ENCODE assay signal across 9 cellular contexts in genomic region chr12:101793401-101793800, GRCh38. TPM values are rescaled to one million over a fixed set of nuclear protein-coding genes. Genes with fewer than 3 reads are reported as not detected.
DNase-seq lines count a peak whose midpoint lies in the region; ATAC-seq, FAIRE-seq and TF ChIP-seq lines count a peak whose summit lies in the region.
"Had no signal": no experiment of that assay in that cellular context is flagged by ENCODE, and none has a peak within 500 bp of the region (broad histone marks: within the 10 kb centered on the region; RNA-seq: fewer than 3 reads in every experiment).

No MANE protein-coding gene starts in this region.

- no peaks in the 10 kb centered on the region for H3K9me3 Mint-ChIP-seq in activated CD8-positive, alpha-beta T cell treated with anti-CD3 and anti-CD28 coated beads, Interleukin-2, amount 10 ng/mL, durations not matched to agents 7 days and 5 days (ENCODE audit: insufficient read depth)
- no peaks in the 10 kb centered on the region for H3K9me3 Mint-ChIP-seq in natural killer cell
- H3K9me3 Mint-ChIP-seq: naive B cell had no signal

- FAIRE-seq in GM18507 (lab: Jason Lieb, UNC) = peak; percentile 48

- H3K4me1 Mint-ChIP-seq in activated CD8-positive, alpha-beta T cell treated with anti-CD3 and anti-CD28 coated beads, Interleukin-2, amount 10 ng/mL, durations not matched to agents 7 days and 5 days (ENCODE audit: low read depth) = peaks cover 69% of the 10 kb centered on the region
- H3K4me1 Mint-ChIP-seq in natural killer cell = peaks cover 70 to 73% of the 10 kb centered on the region in 2 donors

- peaks cover 66% of the 10 kb centered on the region for H3K36me3 Mint-ChIP-seq in activated CD8-positive, alpha-beta T cell treated with anti-CD3 and anti-CD28 coated beads, Interleukin-2, amount 10 ng/mL, durations not matched to agents 7 days and 5 days (ENCODE audit: low read depth)
- H3K36me3 Mint-ChIP-seq in natural killer cell = peaks cover 12% of the 10 kb centered on the region

- peak overlapping the region; percentile 47 for H3K4me3 Mint-ChIP-seq in activated CD8-positive, alpha-beta T cell treated with anti-CD3 and anti-CD28 coated beads, Interleukin-2, amount 10 ng/mL, durations not matched to agents 7 days and 5 days
- peak overlapping the region; percentile 82 for H3K4me3 Mint-ChIP-seq in natural killer cell
- H3K4me3 Mint-ChIP-seq: naive B cell had no signal

- H3K27me3 Mint-ChIP-seq in activated CD8-positive, alpha-beta T cell treated with anti-CD3 and anti-CD28 coated beads, Interleukin-2, amount 10 ng/mL, durations not matched to agents 7 days and 5 days (ENCODE audit: low read depth) = no peaks in the 10 kb centered on the region
- no peaks in the 10 kb centered on the region for H3K27me3 Mint-ChIP-seq in natural killer cell (ENCODE audit: low read depth in 2 of 2)
- H3K27me3 Mint-ChIP-seq: naive B cell had no signal

- CTCF ChIA-PET in activated CD8-positive, alpha-beta T cell treated with anti-CD3 and anti-CD28 coated beads, Interleukin-2, amount 10 ng/mL, durations not matched to agents 7 days and 5 days (lab: Charles Lee) = interaction anchor here (0.9 to 10.5 kb wide), 9 partner anchors 10 to 46 kb away, joined by 3 to 263 read pairs (median 14); partner anchors contain the start of gene GNPTAB

- ATAC-seq in HG02571 (IDR thresholded peaks at IDR 0.05; ENCODE audit: unreplicated experiment) (peak; percentile 64), natural killer cell (peak; percentile 49 to 53 (median 51)), GM21528 (IDR thresholded peaks at IDR 0.05; ENCODE audit: low FRiP score, unreplicated experiment) (no peak)
- ATAC-seq in activated CD8-positive, alpha-beta T cell treated with anti-CD3 and anti-CD28 coated beads, Interleukin-2, amount 10 ng/mL, durations not matched to agents 7 days and 5 days = peak; percentile 60

- POLR2A ChIA-PET in activated CD8-positive, alpha-beta T cell treated with anti-CD3 and anti-CD28 coated beads, Interleukin-2, amount 10 ng/mL, durations not matched to agents 7 days and 5 days (lab: Charles Lee) = interaction anchor here (4.6 kb wide), 1 partner anchor 35 kb away, joined by 45 read pairs; the partner anchor contains the start of gene GNPTAB

- peak overlapping the region; percentile 80 for H3K27ac Mint-ChIP-seq in activated CD8-positive, alpha-beta T cell treated with anti-CD3 and anti-CD28 coated beads, Interleukin-2, amount 10 ng/mL, durations not matched to agents 7 days and 5 days
- H3K27ac Mint-ChIP-seq in natural killer cell = peak overlapping the region; percentile 90 to 91

- intact Hi-C loops in natural killer cell (cut with micrococcal nuclease) = loop anchor here (2.0 kb wide), 1 partner anchor 37 kb away; the partner anchor contains the start of gene GNPTAB

- no peak for TF ChIP-seq CTCF in natural killer cell (IDR thresholded peaks at IDR 0.05)

- DNase-seq in GM18507 (ENCODE audit: extremely low spot score, insufficient read length, low read depth) (no peak), natural killer cell (no peak), SKM-1 (lab: John Stamatoyannopoulos, UW; ENCODE audit: unreplicated experiment) (no peak), NCI-H1436 treated with DMSO at 0.1 percent for 48 hours (lab: John Stamatoyannopoulos, UW) (no peak), NCI-H1930 (lab: John Stamatoyannopoulos, UW) (no peak)
- DNase-seq in activated CD8-positive, alpha-beta T cell treated with anti-CD3 and anti-CD28 coated beads, Interleukin-2, amount 10 ng/mL, durations not matched to agents 7 days and 5 days = no peak
- DNase-seq: naive B cell had no signal

RNA-seq across cellular contexts. Expression of gene GNPTAB, which starts 37.4 kb away (rescaled TPM):
- 100 to 1,000 TPM; 104 to 109 TPM for total RNA-seq in activated CD8-positive, alpha-beta T cell treated with anti-CD3 and anti-CD28 coated beads, Interleukin-2, amount 10 ng/mL, durations not matched to agents 7 days and 5 days
- 100 to 1,000 TPM; 260 to 285 (median 262) TPM for total RNA-seq in natural killer cell

RNA-seq across cellular contexts. Expression of gene SYCP3, which starts 54.1 kb away (rescaled TPM):
- 1 to 10 TPM; 1.7 to 2.0 TPM for total RNA-seq in activated CD8-positive, alpha-beta T cell treated with anti-CD3 and anti-CD28 coated beads, Interleukin-2, amount 10 ng/mL, durations not matched to agents 7 days and 5 days
- 1 to 10 TPM; 1.4 to 3.2 (median 2.4) TPM for total RNA-seq in natural killer cell
